ENCODE assay signal across 27 cellular contexts in genomic region chr3:186857743-186858142, GRCh38. TPM values are rescaled to one million over a fixed set of nuclear protein-coding genes. Genes with fewer than 3 reads are reported as not detected.
DNase-seq lines count a peak whose midpoint lies in the region; ATAC-seq, FAIRE-seq and TF ChIP-seq lines count a peak whose summit lies in the region.
"Had no signal": no experiment of that assay in that cellular context is flagged by ENCODE, and none has a peak within 500 bp of the region (broad histone marks: within the 10 kb centered on the region; RNA-seq: fewer than 3 reads in every experiment).

No MANE protein-coding gene starts in this region.

- TF ChIP-seq RAD21 in H1 (IDR thresholded peaks at IDR 0.05 in 1 of 2, conservative IDR thresholded peaks at IDR 0.05 in 1 of 2; ENCODE audit: low read depth in 2 of 2, low read length in 2 of 2): no peak

- H3K9me3 Mint-ChIP-seq in GM23338 (no peaks in the 10 kb centered on the region; the same call in 2 of the 3 replicates), naive B cell (peaks cover 0 to 11% (median 9%) of the 10 kb centered on the region in 7 donors)
- H3K9me3 Mint-ChIP-seq in effector memory CD8-positive, alpha-beta T cell: peaks cover 0 to 3% of the 10 kb centered on the region in 2 donors

- H4K5ac ChIP-seq in H1 (ENCODE audit: insufficient read length, low read depth, low read length): no peak overlapping the region

- peak overlapping the region; percentile 35; the same call in 1 of the 2 replicates for H4K8ac ChIP-seq in H1 (ENCODE audit: extremely low read depth, insufficient read depth, low read length)

- H3K4me3 ChIP-seq in BLaER1 (no peak overlapping the region), GM23338 (no peak overlapping the region), H1 (ENCODE audit: extremely low read depth in 1 of 4, insufficient read depth in 2 of 4, low read depth in 3 of 4, low read length in 4 of 4) (no peak overlapping the region)
- H3K4me3 ChIP-seq: A549, GM23248, HAP-1 had no signal

- H3K4ac ChIP-seq in H1 (replicated peaks; ENCODE audit: insufficient read length, low read depth, low read length): no peak overlapping the region

- H3K56ac ChIP-seq in H1 (replicated peaks; ENCODE audit: insufficient read length, low read depth, low read length): no peak overlapping the region

- H3K9me3 ChIP-seq in BLaER1: peaks cover 19% of the 10 kb centered on the region
- no peaks in the 10 kb centered on the region for H3K9me3 ChIP-seq in H1 (ENCODE audit: insufficient read depth in 2 of 2, low read depth in 1 of 2, low read length in 1 of 2)
- H3K9me3 ChIP-seq: A549, BE2C, HAP-1 had no signal

- H2BK5ac ChIP-seq in H1 (ENCODE audit: low read depth, low read length): no peak overlapping the region

- H3K79me2 ChIP-seq in GM23338 (replicated peaks; ENCODE audit: insufficient read depth): no peaks in the 10 kb centered on the region
- H3K79me2 ChIP-seq in H1 (ENCODE audit: control insufficient read depth in 1 of 2, insufficient read depth in 2 of 2, low read length in 2 of 2): no peaks in the 10 kb centered on the region

- no peak overlapping the region for H3K23ac ChIP-seq in H1 (ENCODE audit: insufficient read length)

- DNase-seq in GM23338 (ENCODE audit: low spot score) (no peak), H1 (ENCODE audit: low read depth in 1 of 2, low spot score in 2 of 2) (no peak), naive B cell (no peak), epidermal melanocyte (ENCODE audit: insufficient read length, low spot score) (no peak), nucleus accumbens (lab: John Stamatoyannopoulos, UW) (no peak)
- no peak for DNase-seq in effector memory CD8-positive, alpha-beta T cell
- DNase-seq: 8988T; ACHN; AML-193; BE2C; Caco-2; CD4-positive, CD25-positive, alpha-beta regulatory T cell; CD8-positive, alpha-beta T cell; DMS53; DMS79 treated with DMSO at 0.1 percent for 48 hours; GF-D8; GM23248 had no signal

- H4K91ac ChIP-seq in H1 (replicated peaks; ENCODE audit: insufficient read length, low read length): no peak overlapping the region

- CTCF ChIA-PET in H1 (lab: Charles Lee; ENCODE audit: partially characterized antibody): interaction anchor here (0.9 to 1.4 kb wide), 3 partner anchors 10 to 74 kb away, joined by 3 to 5 read pairs (median 4); no protein-coding TSS in a partner anchor

- TF ChIP-seq EP300 in H1 (IDR thresholded peaks at IDR 0.05; ENCODE audit: borderline replicate concordance in 1 of 2, low read depth in 2 of 2, low read length in 2 of 2): no peak

- H3K36me3 Mint-ChIP-seq in GM23338 (ENCODE audit: low read depth) (no peaks in the 10 kb centered on the region), naive B cell (no peaks in the 10 kb centered on the region)
- no peaks in the 10 kb centered on the region for H3K36me3 Mint-ChIP-seq in effector memory CD8-positive, alpha-beta T cell (ENCODE audit: insufficient read depth)
- H3K36me3 Mint-ChIP-seq: CD4-positive, CD25-positive, alpha-beta regulatory T cell; CD8-positive, alpha-beta T cell had no signal

- no peak overlapping the region for H2BK120ac ChIP-seq in H1 (replicated peaks; ENCODE audit: low read depth, low read length)

- H2BK20ac ChIP-seq in H1 (ENCODE audit: low read length): no peak overlapping the region

- H4K20me1 ChIP-seq in BLaER1: no peaks in the 10 kb centered on the region
- no peaks in the 10 kb centered on the region for H4K20me1 ChIP-seq in GM23338 (replicated peaks; ENCODE audit: insufficient read depth)
- H4K20me1 ChIP-seq in H1 (replicated peaks in 1 of 2; ENCODE audit: control insufficient read depth in 1 of 2, insufficient read depth in 2 of 2, low read length in 2 of 2): no peaks in the 10 kb centered on the region

- no peak overlapping the region for H2BK12ac ChIP-seq in H1 (ENCODE audit: low read depth, low read length)

- H2AFZ ChIP-seq in GM23338 (peak overlapping the region; percentile 72; the same call in 1 of the 2 replicates), H1 (ENCODE audit: low read length) (no peak overlapping the region)
- H2AFZ ChIP-seq: GM23248 had no signal

- H3K4me2 ChIP-seq in BLaER1 (peak overlapping the region; percentile 19; the same call in 1 of the 2 replicates), GM23338 (no peak overlapping the region), H1 (ENCODE audit: insufficient read depth in 1 of 2, low read depth in 2 of 2, low read length in 2 of 2) (no peak overlapping the region)
- H3K4me2 ChIP-seq: A549 had no signal

- no peak for TF ChIP-seq POLR2A in H1 (IDR thresholded peaks at IDR 0.05; ENCODE audit: control extremely low read depth in 1 of 2, low read depth in 2 of 2, low read length in 2 of 2)

- H2AK5ac ChIP-seq in H1 (ENCODE audit: low read depth, low read length): no peak overlapping the region

- no peak overlapping the region for H3K14ac ChIP-seq in H1 (ENCODE audit: insufficient read length)

- TF ChIP-seq CTCF in GM23338 (conservative IDR thresholded peaks at IDR 0.05; ENCODE audit: low read depth in 2 of 2): no peak
- TF ChIP-seq CTCF in H1 (IDR thresholded peaks at IDR 0.05; ENCODE audit: control extremely low read depth in 1 of 3, insufficient read depth in 1 of 3, low read depth in 1 of 3, low read length in 3 of 3): no peak

- H3K4me1 Mint-ChIP-seq in GM23338 (0 out of 3 replicates have a peak, but pooled peaks cover 2% of the 10 kb centered on the region), naive B cell (peaks cover 7 to 8% (median 8%) of the 10 kb centered on the region in 3 donors)
- H3K4me1 Mint-ChIP-seq in effector memory CD8-positive, alpha-beta T cell (ENCODE audit: low read depth in 2 of 2): peaks cover 0 to 2% of the 10 kb centered on the region in 2 donors

- no peak for ATAC-seq in GM23338
- no peak for ATAC-seq in naive B cell (ENCODE audit: low read depth in 2 of 2)
- no peak for ATAC-seq in effector memory CD8-positive, alpha-beta T cell (replicated peaks)
- ATAC-seq in GM21528 (IDR thresholded peaks at IDR 0.05; ENCODE audit: low FRiP score, unreplicated experiment): no peak
- ATAC-seq: A549; CD8-positive, alpha-beta T cell had no signal

- no peaks in the 10 kb centered on the region; the same call in 1 of the 2 replicates for H3F3A ChIP-seq in GM23338 (replicated peaks; ENCODE audit: low read depth)

- no peak for FAIRE-seq in H1 (lab: Jason Lieb, UNC)
- FAIRE-seq: A549, GM12891, GM18507, H54 had no signal

- H3K4me1 ChIP-seq in BLaER1 (peaks cover 10% of the 10 kb centered on the region), GM23338 (ENCODE audit: insufficient read depth) (no peaks in the 10 kb centered on the region), H1 (replicated peaks in 1 of 4; ENCODE audit: control insufficient read depth in 3 of 4, insufficient read depth in 4 of 4, low read length in 3 of 4) (peaks cover 0 to 2% (median 0%) of the 10 kb centered on the region in 4 experiments; a peak in 1 of 7 replicates)
- H3K4me1 ChIP-seq: BE2C, Caco-2, HAP-1 had no signal

- H3K36me3 ChIP-seq in BLaER1: no peaks in the 10 kb centered on the region
- no peaks in the 10 kb centered on the region; the same call in 1 of the 2 replicates for H3K36me3 ChIP-seq in GM23338 (ENCODE audit: insufficient read depth)
- H3K36me3 ChIP-seq in H1 (ENCODE audit: control insufficient read depth in 2 of 4, insufficient read depth in 4 of 4, low read length in 3 of 4): 0 out of 8 replicates have a peak, but pooled peaks cover 0 to 2% (median 0%) of the 10 kb centered on the region in 4 experiments
- H3K36me3 ChIP-seq: BE2C, HAP-1 had no signal

- no peaks in the 10 kb centered on the region for H3K79me1 ChIP-seq in H1 (ENCODE audit: low read depth, low read length)

- no peak overlapping the region for H3K18ac ChIP-seq in H1 (ENCODE audit: extremely low read depth, low read length)

- no peak overlapping the region for H2BK15ac ChIP-seq in H1 (ENCODE audit: low read length)

- 93% methylated on average over 4 of the region's 4 CpGs; no CpG with 5 or more reads in 1 of the 2 experiments for WGBS in H1 (ENCODE audit: extremely low coverage in 1 of 2, insufficient coverage in 1 of 2, insufficient read length in 1 of 2, insufficient replicate concordance in 2 of 2, low coverage in 1 of 2, low lambda C conversion rate in 2 of 2, missing lambda C conversion rate in 1 of 2), 2 experiments

- no peaks in the 10 kb centered on the region for H3K23me2 ChIP-seq in H1 (ENCODE audit: low read depth, low read length)

- H3K4me3 Mint-ChIP-seq in GM23338: no peak overlapping the region
- H3K4me3 Mint-ChIP-seq in naive B cell: peak overlapping the region in 1 of 8 donors; percentile 35
- H3K4me3 Mint-ChIP-seq in effector memory CD8-positive, alpha-beta T cell: no peak overlapping the region
- H3K4me3 Mint-ChIP-seq: CD4-positive, CD25-positive, alpha-beta regulatory T cell; CD8-positive, alpha-beta T cell had no signal

- peaks cover 10% of the 10 kb centered on the region; the same call in 1 of the 2 replicates for H3K9me2 ChIP-seq in GM23338 (ENCODE audit: insufficient read depth)

- H3K27me3 Mint-ChIP-seq in GM23338 (ENCODE audit: insufficient read depth, low read depth, poor library complexity) (peaks cover under 1% of the 10 kb centered on the region), naive B cell (no peaks in the 10 kb centered on the region)
- no peaks in the 10 kb centered on the region for H3K27me3 Mint-ChIP-seq in effector memory CD8-positive, alpha-beta T cell
- H3K27me3 Mint-ChIP-seq: CD4-positive, CD25-positive, alpha-beta regulatory T cell had no signal

- H3K27me3 ChIP-seq in BLaER1 (no peaks in the 10 kb centered on the region), GM23338 (ENCODE audit: insufficient read depth) (no peaks in the 10 kb centered on the region), H1 (replicated peaks in 1 of 4; ENCODE audit: control insufficient read depth in 3 of 4, extremely low read depth in 1 of 4, insufficient read depth in 3 of 4, low read length in 3 of 4) (no peaks in the 10 kb centered on the region)
- H3K27me3 ChIP-seq: BE2C had no signal

- H3K27ac Mint-ChIP-seq in GM23338: no peak overlapping the region
- peak overlapping the region in 5 of 6 donors; percentile 29 to 94 (median 49) for H3K27ac Mint-ChIP-seq in naive B cell
- H3K27ac Mint-ChIP-seq in effector memory CD8-positive, alpha-beta T cell: no peak overlapping the region
- H3K27ac Mint-ChIP-seq: CD8-positive, alpha-beta T cell had no signal

- H3K27ac ChIP-seq in BLaER1 (no peak overlapping the region), GM23338 (ENCODE audit: low read depth) (no peak overlapping the region), H1 (ENCODE audit: low read depth, low read length) (no peak overlapping the region)
- H3K27ac ChIP-seq: A549, C4-2B, GM23248 had no signal

- POLR2A ChIA-PET in H1 (lab: Charles Lee; ENCODE audit: partially characterized antibody): no interaction called here

- H3K9ac ChIP-seq in BLaER1 (no peak overlapping the region), H1 (replicated peaks in 1 of 4; ENCODE audit: extremely low read depth in 1 of 4, low read depth in 3 of 4, low read length in 3 of 4) (no peak overlapping the region)
- H3K9ac ChIP-seq: GM23248 had no signal

RNA-seq across cellular contexts. Expression of gene ADIPOQ, which starts 15.2 kb away (rescaled TPM):
- not detected in 2 replicates for total RNA-seq in GM23338 (2014; rRNA removed; shearing (Covaris generic))
- polyA plus RNA-seq in GM23338 (2016; fragmentation: Nextera tagmentation; extraction: Ambion mirVana): not detected in 2 replicates
- total RNA-seq in H1 (2021; fragmentation: NEBNext Ultra II Directional; extraction: Animal tissue kit (Norgen Biotek cat#: 25700)): not detected in 2 replicates
- polyA plus RNA-seq in H1 (2011; rRNA removed): not detected in 2 replicates
- polyA plus RNA-seq in H1 (2011; cell fraction: cytosol; rRNA removed): not detected
- not detected for polyA plus RNA-seq in H1 (2011; cell fraction: nucleus; rRNA removed)
- polyA plus RNA-seq in H1 (2012, experiment 1 of 2): not detected in 4 replicates
- not detected for polyA plus RNA-seq in H1 (2012, experiment 2 of 2)
- polyA plus RNA-seq in H1 (2013, experiment 1 of 2): not detected
- not detected for polyA plus RNA-seq in H1 (2013, experiment 2 of 2)
- 0.05 TPM in 1 of 2 replicates, not detected in the other for polyA minus RNA-seq in H1 (2011; rRNA and poly(A)+ RNA removed)
- not detected for polyA minus RNA-seq in H1 (2011; cell fraction: cytosol; rRNA and poly(A)+ RNA removed)
- not detected for polyA minus RNA-seq in H1 (2011; cell fraction: nucleus; rRNA and poly(A)+ RNA removed)
- not detected for polyA plus RNA-seq in naive B cell (ENCODE audit: low read depth in 6 of 6)
- total RNA-seq: Caco-2; CD4-positive, CD25-positive, alpha-beta regulatory T cell; CD8-positive, alpha-beta T cell; Daoy; G401; GM23248 had no signal
- polyA plus RNA-seq: A549; CD4-positive, CD25-positive, alpha-beta regulatory T cell; GM23248 had no signal

RNA-seq across cellular contexts. Expression of gene RFC4, which starts 51.5 kb away (rescaled TPM):
- 107 and 109 TPM in 2 replicates for total RNA-seq in GM23338 (2014; rRNA removed; shearing (Covaris generic))
- 60.3 and 73.3 TPM in 2 replicates for polyA plus RNA-seq in GM23338 (2016; fragmentation: Nextera tagmentation; extraction: Ambion mirVana)
- 86.9 and 100 TPM in 2 replicates for total RNA-seq in H1 (2021; fragmentation: NEBNext Ultra II Directional; extraction: Animal tissue kit (Norgen Biotek cat#: 25700))
- polyA plus RNA-seq in H1 (2011; rRNA removed): 17.5 and 21.8 TPM in 2 replicates
- 49.9 TPM for polyA plus RNA-seq in H1 (2011; cell fraction: cytosol; rRNA removed)
- 31.1 TPM for polyA plus RNA-seq in H1 (2011; cell fraction: nucleus; rRNA removed)
- polyA plus RNA-seq in H1 (2012, experiment 1 of 2): 96.9 to 123 TPM (median 107 TPM) in 4 replicates
- polyA plus RNA-seq in H1 (2012, experiment 2 of 2): 26.1 TPM
- polyA plus RNA-seq in H1 (2013, experiment 1 of 2): 79.6 TPM
- polyA plus RNA-seq in H1 (2013, experiment 2 of 2): 77.3 TPM
- polyA minus RNA-seq in H1 (2011; rRNA and poly(A)+ RNA removed): 21.4 and 22.1 TPM in 2 replicates
- 21.3 TPM for polyA minus RNA-seq in H1 (2011; cell fraction: cytosol; rRNA and poly(A)+ RNA removed)
- polyA minus RNA-seq in H1 (2011; cell fraction: nucleus; rRNA and poly(A)+ RNA removed): 32.2 TPM
- polyA plus RNA-seq in naive B cell (ENCODE audit: low read depth in 6 of 6): 10 to 100 TPM; 22.2 to 34.4 (median 25.0) TPM

Comparison
In these comparisons a context has a peak if more than half of its experiments do, and no peak if none do; other contexts are left out.
1. H3K27ac Mint-ChIP-seq: peak in naive B cell (5 of 6); none in GM23338 (single experiment) and effector memory CD8-positive, alpha-beta T cell (0 of 2).